Comparison of ENCODE assay signal across 8 cellular contexts in the genomic region with DNA sequence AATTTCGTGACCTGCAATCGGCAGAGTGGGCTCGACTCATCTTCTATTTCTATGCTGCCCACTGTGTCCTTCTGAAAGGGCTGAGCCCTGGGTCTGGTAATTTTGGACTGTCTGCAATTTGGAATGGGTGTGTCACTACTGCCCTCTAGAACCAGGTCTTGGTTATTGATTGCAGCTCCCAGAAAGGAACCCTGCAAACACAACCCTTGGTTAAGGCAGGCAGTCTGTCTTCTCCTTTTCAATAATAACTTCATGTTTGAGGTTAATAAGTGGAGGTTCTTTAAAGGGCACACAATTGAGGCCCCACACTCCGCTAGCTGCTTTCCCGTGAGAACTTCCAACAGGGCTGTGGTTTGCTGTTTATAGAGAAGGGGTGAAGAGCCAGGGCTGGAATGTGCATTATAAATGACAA.
DNase-seq lines count a peak whose midpoint lies in the region; ATAC-seq, FAIRE-seq and TF ChIP-seq lines count a peak whose summit lies in the region.

No MANE protein-coding gene starts in this region.

- peaks cover 2% of the 10 kb centered on the region for H3K4me1 ChIP-seq in endothelial cell of umbilical vein (ENCODE audit: control insufficient read depth, extremely low read depth, insufficient read depth, low read length)
- peaks cover 13% of the 10 kb centered on the region for H3K4me1 ChIP-seq in upper lobe of right lung

- no peak overlapping the region for H3K9ac ChIP-seq in endothelial cell of umbilical vein (replicated peaks; ENCODE audit: extremely low read depth, insufficient read depth, low read length)

- FAIRE-seq in endothelial cell of umbilical vein (lab: Jason Lieb, UNC): peak; percentile 55

- ATAC-seq in GM21529 (IDR thresholded peaks at IDR 0.05; ENCODE audit: unreplicated experiment) (peak; percentile 52), upper lobe of right lung (peak; percentile 73)

- H2AFZ ChIP-seq in endothelial cell of umbilical vein (ENCODE audit: low read depth, low read length): no peak overlapping the region

- H3K79me2 ChIP-seq in endothelial cell of umbilical vein (ENCODE audit: control insufficient read depth, insufficient read depth, low read length): no peaks in the 10 kb centered on the region

- intact Hi-C loops in endothelial cell of umbilical vein (cut with micrococcal nuclease) (no loop called here), upper lobe of right lung (cut with DNase I) (no loop called here)

- H3K27me3 ChIP-seq in endothelial cell of umbilical vein (ENCODE audit: control insufficient read depth in 2 of 2, insufficient read depth in 2 of 2, low read length in 2 of 2): no peaks in the 10 kb centered on the region
- no peaks in the 10 kb centered on the region for H3K27me3 ChIP-seq in upper lobe of right lung

- POLR2A ChIA-PET in endothelial cell of umbilical vein (lab: Charles Lee): no interaction called here

- DNase-seq in GM04503 (ENCODE audit: low read depth): peak; percentile 52
- DNase-seq in NCI-H1092 treated with DMSO at 0.1 percent for 48 hours (lab: John Stamatoyannopoulos, UW): peak; percentile 9
- DNase-seq in endothelial cell of umbilical vein (ENCODE audit: low read depth, low spot score): no peak
- no peak for DNase-seq in upper lobe of right lung
- DNase-seq in DMS114 treated with DMSO at 0.1 percent for 48 hours (lab: John Stamatoyannopoulos, UW; ENCODE audit: unreplicated experiment): no peak
- DNase-seq in NCI-H2171 (lab: John Stamatoyannopoulos, UW): no peak
- DNase-seq in GOT3 (lab: John Stamatoyannopoulos, UW): no peak

- H3K4me2 ChIP-seq in endothelial cell of umbilical vein (ENCODE audit: insufficient read depth, low read length): no peak overlapping the region

- H3K9me3 ChIP-seq in endothelial cell of umbilical vein (replicated peaks; ENCODE audit: control insufficient read depth, insufficient read depth, low read length) (no peaks in the 10 kb centered on the region), upper lobe of right lung (no peaks in the 10 kb centered on the region)

- H3K9me1 ChIP-seq in endothelial cell of umbilical vein (replicated peaks; ENCODE audit: control insufficient read depth, extremely low read depth, insufficient read depth, low read length): no peaks in the 10 kb centered on the region

- dilution Hi-C loops in endothelial cell of umbilical vein (cut with MboI; ENCODE audit: extremely low pct_ligation_motif_present, low sequenced_read_pairs): no loop called here

- no peak overlapping the region for H3K4me3 ChIP-seq in endothelial cell of umbilical vein (replicated peaks in 1 of 3; ENCODE audit: insufficient read depth in 1 of 3, low read depth in 1 of 3, low read length in 3 of 3)
- no peak overlapping the region for H3K4me3 ChIP-seq in upper lobe of right lung

- TF ChIP-seq CTCF in endothelial cell of umbilical vein (IDR thresholded peaks at IDR 0.05; ENCODE audit: extremely low read depth in 1 of 2, insufficient read depth in 1 of 2, low read depth in 1 of 2, low read length in 2 of 2) (no peak), upper lobe of right lung (IDR thresholded peaks at IDR 0.05) (peak; percentile 37)

- CTCF ChIA-PET in endothelial cell of umbilical vein (lab: Charles Lee): interaction anchor here (0.6 to 1.4 kb wide), 4 partner anchors 25 to 81 kb away, joined by 3 to 8 read pairs (median 4); no protein-coding TSS in a partner anchor

- no peaks in the 10 kb centered on the region for H4K20me1 ChIP-seq in endothelial cell of umbilical vein (replicated peaks; ENCODE audit: control insufficient read depth, extremely low read depth, insufficient read depth, low read length)

- no peak for TF ChIP-seq POLR2A in endothelial cell of umbilical vein (IDR thresholded peaks at IDR 0.05; ENCODE audit: low read depth, low read length)

- H3K27ac ChIP-seq in endothelial cell of umbilical vein (ENCODE audit: insufficient read depth, low read depth, low read length) (no peak overlapping the region), upper lobe of right lung (peak overlapping the region; percentile 58)

- H3K36me3 ChIP-seq in endothelial cell of umbilical vein (ENCODE audit: control insufficient read depth in 2 of 2, extremely low read depth in 1 of 2, insufficient read depth in 2 of 2, low read length in 2 of 2) (no peaks in the 10 kb centered on the region), upper lobe of right lung (no peaks in the 10 kb centered on the region)

- no TSS peak for BruUV-seq in endothelial cell of umbilical vein (replicated peaks; lab: Mats Ljungman, UMichigan)

TF ChIP-seq in endothelial cell of umbilical vein, 7 proteins besides CTCF, POLR2A, EP300 and RAD21:
- TF ChIP-seq GATA2 (IDR thresholded peaks at IDR 0.05; ENCODE audit: insufficient read depth, insufficient read length, low read depth, low read length): no peak
- no peak for TF ChIP-seq MYC (IDR thresholded peaks at IDR 0.05; ENCODE audit: low read depth, low read length)
- TF ChIP-seq FOS (IDR thresholded peaks at IDR 0.05; ENCODE audit: borderline replicate concordance, insufficient read depth, low read length): no peak
- TF ChIP-seq EZH2 (IDR thresholded peaks at IDR 0.05; ENCODE audit: borderline replicate concordance, low read depth, low read length, severe bottlenecking): no peak

Comparison
In these comparisons a context has a peak if more than half of its experiments do, and no peak if none do; other contexts are left out.
1. DNase-seq: peak in GM04503 (single experiment) and NCI-H1092 treated with DMSO at 0.1 percent for 48 hours (single experiment); none in endothelial cell of umbilical vein (single experiment), upper lobe of right lung (single experiment), DMS114 treated with DMSO at 0.1 percent for 48 hours (single experiment), NCI-H2171 (single experiment) and GOT3 (single experiment).